8 cellular contexts compared by ENCODE assay signal in genomic region chr14:52950410-52950897, GRCh38. TPM values are rescaled to one million over a fixed set of nuclear protein-coding genes. Genes with fewer than 3 reads are reported as not detected.
DNase-seq lines count a peak whose midpoint lies in the region; ATAC-seq, FAIRE-seq and TF ChIP-seq lines count a peak whose summit lies in the region.

No MANE protein-coding gene starts in this region.

- H3F3A ChIP-seq in SU-DHL-6 (ENCODE audit: insufficient read depth) = no peaks in the 10 kb centered on the region

- FAIRE-seq in bronchial epithelial cell (lab: Jason Lieb, UNC) = no peak

- ATAC-seq in HG03025 (IDR thresholded peaks at IDR 0.05; ENCODE audit: low FRiP score, unreplicated experiment) = peak; percentile 41

- TF ChIP-seq CTCF in SU-DHL-6 (IDR thresholded peaks at IDR 0.05; ENCODE audit: insufficient read depth, low read length, poor library complexity, severe bottlenecking) (no peak), bronchial epithelial cell (IDR thresholded peaks at IDR 0.05; ENCODE audit: insufficient read depth, low read length, severe bottlenecking) (no peak)

- DNase-seq in DMS53 (lab: John Stamatoyannopoulos, UW) = peak; percentile 75
- DNase-seq in DMS53 treated with DMSO at 0.1 percent for 48 hours (lab: John Stamatoyannopoulos, UW; ENCODE audit: unreplicated experiment) = no peak
- DNase-seq in bronchial epithelial cell (ENCODE audit: low read depth) = peak; percentile 21
- DNase-seq in islet precursor cell = peak; percentile 72
- no peak for DNase-seq in cortex of kidney (lab: John Stamatoyannopoulos, UW)

- no peaks in the 10 kb centered on the region for H3K36me3 ChIP-seq in SU-DHL-6 (ENCODE audit: low read length)
- peaks cover 1% of the 10 kb centered on the region for H3K36me3 ChIP-seq in bronchial epithelial cell (ENCODE audit: control insufficient read depth, insufficient read depth, low read length)

- H3K9me3 ChIP-seq in SU-DHL-6 (ENCODE audit: insufficient read depth, low read length) = no peaks in the 10 kb centered on the region

- peak overlapping the region; percentile 58 for H3K4me3 ChIP-seq in SU-DHL-6 (ENCODE audit: insufficient read depth, low read length, poor library complexity, severe bottlenecking)
- H3K4me3 ChIP-seq in bronchial epithelial cell (ENCODE audit: low read depth, low read length) = peak overlapping the region; percentile 71
- peak overlapping the region; percentile 58 to 83 (median 76) for H3K4me3 ChIP-seq in skin epidermis

- H2AFZ ChIP-seq in SU-DHL-6 (ENCODE audit: low read depth, low read length, severe bottlenecking) = peak overlapping the region; percentile 61

- H3K9me2 ChIP-seq in SU-DHL-6 (replicated peaks; ENCODE audit: insufficient read depth, low read length) = no peaks in the 10 kb centered on the region

- H3K9ac ChIP-seq in SU-DHL-6 (ENCODE audit: low read length) = peak overlapping the region; percentile 38

- no peak overlapping the region for H3K27ac ChIP-seq in SU-DHL-6 (ENCODE audit: low read depth, low read length)
- H3K27ac ChIP-seq in skin epidermis = peak overlapping the region; percentile 41 to 99 (median 91)

- no peaks in the 10 kb centered on the region for H3K79me2 ChIP-seq in SU-DHL-6 (ENCODE audit: insufficient read depth, low read length)

- peak overlapping the region; percentile 79 for H3K4me2 ChIP-seq in SU-DHL-6 (ENCODE audit: low read depth, low read length, poor library complexity, severe bottlenecking)

- H3K27me3 ChIP-seq in SU-DHL-6 (ENCODE audit: low read length) (no peaks in the 10 kb centered on the region), bronchial epithelial cell (ENCODE audit: control insufficient read depth, insufficient read depth, low read length) (no peaks in the 10 kb centered on the region)

- no peaks in the 10 kb centered on the region for H4K20me1 ChIP-seq in SU-DHL-6 (ENCODE audit: low read depth, low read length)

RNA-seq across cellular contexts. Expression of gene FERMT2, which starts 0.4 kb away (rescaled TPM):
- 13.8 and 24.0 TPM in 2 replicates for total RNA-seq in bronchial epithelial cell

Comparison
In these comparisons a context has a peak if more than half of its experiments do, and no peak if none do; other contexts are left out.
1. DNase-seq: peak in DMS53 (single experiment), bronchial epithelial cell (single experiment) and islet precursor cell (single experiment); none in DMS53 treated with DMSO at 0.1 percent for 48 hours (single experiment) and cortex of kidney (single experiment).
2. Peak in every context shown above with its lines, with median percentiles within 50 percentile points of each other: H3K4me3 ChIP-seq.